2 cellular contexts compared by ENCODE assay signal in the genomic region with DNA sequence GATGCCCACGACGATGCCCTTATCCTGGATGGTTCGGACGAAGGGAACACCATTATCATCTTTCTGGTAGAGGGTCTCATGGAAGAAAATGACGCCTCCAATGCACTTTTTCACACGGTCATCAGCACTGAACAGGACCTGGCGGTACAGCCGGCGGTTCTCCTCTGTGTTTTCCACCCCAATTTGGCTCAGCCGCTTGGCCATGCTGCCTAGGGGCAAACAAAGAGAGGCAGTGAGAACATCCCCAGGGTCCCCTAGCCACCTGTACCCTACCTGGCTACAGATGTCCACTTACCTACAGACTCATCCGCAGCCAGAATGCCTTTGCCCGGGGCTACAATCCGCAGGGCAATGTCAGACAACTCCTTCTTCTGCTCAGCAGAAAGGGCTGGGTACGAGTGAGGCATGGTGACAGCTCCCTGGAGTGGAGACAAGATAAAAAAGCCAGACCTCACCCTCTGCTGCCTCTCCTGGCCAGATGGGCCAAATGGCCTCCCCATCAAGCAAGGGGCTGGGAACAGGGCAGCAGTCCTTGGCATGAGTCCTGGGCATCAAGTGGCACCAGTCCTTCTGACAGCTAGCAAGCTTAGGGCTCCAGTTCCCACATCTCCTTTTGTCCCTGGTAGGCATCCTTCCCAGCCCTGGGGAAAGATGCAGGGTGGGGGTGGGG.
A peak's percentile ranks its signal among the peaks of the same experiment; 100 is the strongest.
TF ChIP-seq lines count a peak whose summit lies in the region.

No MANE protein-coding gene starts in this region.

TF ChIP-seq in SK-N-SH, 30 proteins besides CTCF, POLR2A, EP300 and RAD21 (continued from another document):
- TF ChIP-seq USF2 (IDR thresholded peaks at IDR 0.05; ENCODE audit: borderline replicate concordance, low read depth, low read length): no peak
- TF ChIP-seq CHD2 (IDR thresholded peaks at IDR 0.05; ENCODE audit: low read length, partially characterized antibody): peak; percentile 27
- no peak for TF ChIP-seq SIN3A (IDR thresholded peaks at IDR 0.05; ENCODE audit: borderline replicate concordance, low read depth, low read length)
- no peak for TF ChIP-seq JUND (IDR thresholded peaks at IDR 0.05)
- no peak for TF ChIP-seq GABPA (IDR thresholded peaks at IDR 0.05; ENCODE audit: low read depth)
- TF ChIP-seq MXI1 (IDR thresholded peaks at IDR 0.05; ENCODE audit: low read depth, low read length): peak; percentile 88

TF ChIP-seq in SK-N-SH treated with all-trans-retinoic acid at 6 μM for 48 hours, 23 proteins besides CTCF, POLR2A, EP300 and RAD21 (continued from another document):
- TF ChIP-seq POU6F1 (CRISPR knock-in tag; IDR thresholded peaks at IDR 0.05; ENCODE audit: borderline replicate concordance, low read depth) (no peak), ESRRG (CRISPR knock-in tag; IDR thresholded peaks at IDR 0.05) (no peak), ISL1 (CRISPR knock-in tag; IDR thresholded peaks at IDR 0.05) (no peak)
